In the genomic region with DNA sequence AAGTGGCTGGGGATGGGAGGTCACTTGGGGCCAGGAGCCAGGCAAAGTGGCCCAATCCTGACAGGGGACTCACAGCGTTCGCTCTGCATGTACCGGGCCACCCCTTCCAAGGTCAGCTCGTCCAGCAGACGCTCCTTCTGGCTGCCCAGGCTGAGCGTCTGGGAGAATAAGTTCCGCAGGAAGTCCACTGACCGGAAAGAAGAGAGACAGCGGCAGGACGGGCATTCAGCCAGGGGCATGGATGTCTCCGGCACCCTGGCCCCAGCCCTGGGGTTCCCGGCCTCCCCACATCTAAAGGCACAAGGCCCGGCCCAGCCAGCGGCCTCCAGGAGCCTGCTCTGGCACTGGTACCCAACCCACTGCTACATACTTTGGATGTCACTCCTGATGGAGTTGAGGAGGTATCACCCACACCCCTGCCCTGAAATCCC, we compare ENCODE assay signal across 18 cellular contexts. TPM values are rescaled to one million over a fixed set of nuclear protein-coding genes. Genes with fewer than 3 reads are reported as not detected.
"Had no signal": no experiment of that assay in that cellular context is flagged by ENCODE, and none has a peak within 500 bp of the region (broad histone marks: within the 10 kb centered on the region; RNA-seq: fewer than 3 reads in every experiment).

No MANE protein-coding gene starts in this region.

- DNase-seq: activated CD4-positive, alpha-beta T cell treated with anti-CD3 and anti-CD28 coated beads for 48 hours; activated CD8-positive, alpha-beta memory T cell treated with anti-CD3 and anti-CD28 coated beads for 24 hours; activated naive CD4-positive, alpha-beta T cell treated with anti-CD3 and anti-CD28 coated beads, Interleukin-2, amount 50 U/mL, for 16 hours; cerebellar nuclear complex; occipital lobe; sigmoid colon; stimulated activated CD4-positive, alpha-beta T cell treated with anti-CD3 and anti-CD28 coated beads, Interleukin-15, amount 100 ng/mL, for 24 hours; stimulated activated CD4-positive, alpha-beta T cell treated with anti-CD3 and anti-CD28 coated beads, Interleukin-4, amount 100 ng/mL, for 24 hours; stimulated activated naive CD8-positive, alpha-beta T cell treated with anti-CD3 and anti-CD28 coated beads, Interleukin-15, amount 100 ng/mL, for 72 hours had no signal

- H3K9me3 Mint-ChIP-seq: activated T-helper 2 cell treated with anti-CD3 and anti-CD28 coated beads, Interferon-gamma antibody, Interleukin-2, Interleukin-4, amounts not matched to agents 10 μg/mL and 5 μg/mL and 100 μg/mL, durations not matched to agents 14 hours and 24 hours and 36 hours; brain; dendritic cell treated with granulocyte-macrophage colony-stimulating factor and Interleukin-4, amounts not matched to agents 40 ng/mL and 50 ng/mL, for 4 days; memory B cell; natural killer cell treated with Interleukin-12 subunit alpha and Interleukin-12 subunit beta and Interleukin-15 and Interleukin-18, amount 100 ng/mL, for 72 hours; stimulated activated naive CD8-positive, alpha-beta T cell treated with anti-CD3 and anti-CD28 coated beads, Interleukin-15, amount 100 ng/mL, for 72 hours; T-helper 1 cell treated with Interleukin-12 subunit alpha and Interleukin-12 subunit beta and Interleukin-4 antibody, amounts not matched to agents 30 μg/mL and 1 μg/mL, for 36 hours; WTC11 had no signal

- H3K27ac Mint-ChIP-seq: activated T-helper 2 cell treated with anti-CD3 and anti-CD28 coated beads, Interferon-gamma antibody, Interleukin-2, Interleukin-4, amounts not matched to agents 10 μg/mL and 5 μg/mL and 100 μg/mL, durations not matched to agents 14 hours and 24 hours and 36 hours; brain; dendritic cell treated with granulocyte-macrophage colony-stimulating factor and Interleukin-4, amounts not matched to agents 40 ng/mL and 50 ng/mL, for 4 days; memory B cell; natural killer cell treated with Interleukin-12 subunit alpha and Interleukin-12 subunit beta and Interleukin-15 and Interleukin-18, amount 100 ng/mL, for 72 hours; stimulated activated naive CD8-positive, alpha-beta T cell treated with anti-CD3 and anti-CD28 coated beads, Interleukin-15, amount 100 ng/mL, for 72 hours; T-helper 1 cell treated with Interleukin-12 subunit alpha and Interleukin-12 subunit beta and Interleukin-4 antibody, amounts not matched to agents 30 μg/mL and 1 μg/mL, for 36 hours; WTC11 had no signal

- H3K4me3 Mint-ChIP-seq: brain; dendritic cell treated with granulocyte-macrophage colony-stimulating factor and Interleukin-4, amounts not matched to agents 40 ng/mL and 50 ng/mL, for 4 days; memory B cell; natural killer cell treated with Interleukin-12 subunit alpha and Interleukin-12 subunit beta and Interleukin-15 and Interleukin-18, amount 100 ng/mL, for 72 hours; T-helper 1 cell treated with Interleukin-12 subunit alpha and Interleukin-12 subunit beta and Interleukin-4 antibody, amounts not matched to agents 30 μg/mL and 1 μg/mL, for 36 hours; WTC11 had no signal

- ATAC-seq: natural killer cell treated with Interleukin-12 subunit alpha and Interleukin-12 subunit beta and Interleukin-15 and Interleukin-18, amount 100 ng/mL, for 72 hours; SK-N-SH treated with all-trans-retinoic acid at 6 μM for 48 hours; stimulated activated naive CD8-positive, alpha-beta T cell treated with anti-CD3 and anti-CD28 coated beads, Interleukin-15, amount 100 ng/mL, for 72 hours had no signal

- H3K36me3 Mint-ChIP-seq: natural killer cell treated with Interleukin-12 subunit alpha and Interleukin-12 subunit beta and Interleukin-15 and Interleukin-18, amount 100 ng/mL, for 72 hours; WTC11 had no signal

- H3K27me3 ChIP-seq: sigmoid colon had no signal

- H3K4me3 ChIP-seq: sigmoid colon had no signal

- H3K27me3 Mint-ChIP-seq: brain; dendritic cell treated with granulocyte-macrophage colony-stimulating factor and Interleukin-4, amounts not matched to agents 40 ng/mL and 50 ng/mL, for 4 days; memory B cell; natural killer cell treated with Interleukin-12 subunit alpha and Interleukin-12 subunit beta and Interleukin-15 and Interleukin-18, amount 100 ng/mL, for 72 hours; stimulated activated naive CD8-positive, alpha-beta T cell treated with anti-CD3 and anti-CD28 coated beads, Interleukin-15, amount 100 ng/mL, for 72 hours had no signal

- H3K9me3 ChIP-seq: sigmoid colon had no signal

- H3K27ac ChIP-seq: sigmoid colon had no signal

RNA-seq across cellular contexts. Expression of a gene that starts 18.6 kb away (rescaled TPM):
- total RNA-seq: pulmonary artery endothelial cell had no signal
